8 cellular contexts compared by ENCODE assay signal in the genomic region with DNA sequence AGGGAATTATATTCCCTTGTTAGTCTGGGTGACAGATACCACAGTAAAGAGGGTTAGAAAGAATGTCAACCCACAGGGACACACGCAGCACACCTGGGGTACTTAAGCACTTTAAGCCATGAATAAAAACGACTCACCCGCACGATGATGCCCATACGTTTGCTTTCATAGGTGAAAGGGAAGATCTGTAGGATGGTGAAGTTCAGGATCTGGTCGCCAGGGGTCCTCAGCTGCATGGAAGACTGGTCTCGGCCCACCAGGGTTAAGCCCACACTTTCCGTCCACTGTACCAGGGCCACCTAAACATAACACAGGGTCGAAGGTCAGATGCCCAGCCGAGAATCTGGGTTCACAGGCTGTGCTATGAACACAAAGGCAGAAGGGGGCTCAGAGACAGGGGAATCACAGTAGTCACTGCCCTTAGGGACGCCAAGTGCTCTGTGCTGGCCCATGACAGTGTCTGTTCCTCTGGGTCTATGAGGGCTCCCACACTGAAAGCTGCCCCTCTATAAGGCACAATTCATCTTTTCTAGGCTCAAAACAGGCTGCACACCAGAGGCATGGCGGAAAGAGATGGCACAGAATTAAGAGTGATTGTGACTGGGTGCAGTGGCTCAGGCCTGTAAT.
DNase-seq lines count a peak whose midpoint lies in the region; ATAC-seq and TF ChIP-seq lines count a peak whose summit lies in the region.

No MANE protein-coding gene starts in this region.

- no peaks in the 10 kb centered on the region for H3K36me3 Mint-ChIP-seq in central memory CD8-positive, alpha-beta T cell (ENCODE audit: insufficient read depth)

- peaks cover 5% of the 10 kb centered on the region for H3K36me3 ChIP-seq in WERI-Rb-1

- peak; percentile 52 for DNase-seq in A172 (ENCODE audit: low spot score)
- peak; percentile 33 for DNase-seq in NCI-H146 treated with DMSO at 0.1 percent for 48 hours (lab: John Stamatoyannopoulos, UW; ENCODE audit: unreplicated experiment)
- DNase-seq in WERI-Rb-1 = peak; percentile 71
- DNase-seq in central memory CD8-positive, alpha-beta T cell (ENCODE audit: low spot score in 2 of 2) = peak; percentile 37 to 54
- peak; percentile 59 for DNase-seq in left lobe of liver (ENCODE audit: low spot score)
- peak; percentile 28 to 63 (median 31) for DNase-seq in stimulated activated CD4-positive, alpha-beta T cell treated with anti-CD3 and anti-CD28 coated beads, TNF-alpha, amount 100 ng/mL, for 24 hours (ENCODE audit: low read depth in 3 of 3)

- H3K27ac Mint-ChIP-seq in central memory CD8-positive, alpha-beta T cell (ENCODE audit: low read depth) = no peak overlapping the region

- no peaks in the 10 kb centered on the region for H3K27me3 Mint-ChIP-seq in central memory CD8-positive, alpha-beta T cell

- H3K4me3 ChIP-seq in WERI-Rb-1 (ENCODE audit: low read depth, low read length) = no peak overlapping the region

- no peaks in the 10 kb centered on the region for H3K9me3 Mint-ChIP-seq in central memory CD8-positive, alpha-beta T cell

- H3K27ac ChIP-seq in WERI-Rb-1 = no peak overlapping the region

- H3K4me3 Mint-ChIP-seq in central memory CD8-positive, alpha-beta T cell = no peak overlapping the region

- peaks cover 6% of the 10 kb centered on the region for H3K4me1 Mint-ChIP-seq in central memory CD8-positive, alpha-beta T cell

- H3K9me3 ChIP-seq in WERI-Rb-1 (ENCODE audit: severe bottlenecking) = no peaks in the 10 kb centered on the region

- peak; percentile 89 for TF ChIP-seq CTCF in GM12874 (IDR thresholded peaks at IDR 0.05; ENCODE audit: insufficient read depth, low read depth, low read length)
- TF ChIP-seq CTCF in WERI-Rb-1 (IDR thresholded peaks at IDR 0.05; ENCODE audit: low read depth, low read length) = peak; percentile 90

- no peaks in the 10 kb centered on the region for H3K27me3 ChIP-seq in WERI-Rb-1 (ENCODE audit: insufficient read depth, low read depth, severe bottlenecking)

- no peak for ATAC-seq in central memory CD8-positive, alpha-beta T cell (replicated peaks; ENCODE audit: extremely low read depth, poor library complexity, severe bottlenecking)
- ATAC-seq in left lobe of liver (peak; percentile 90), GM19324 (IDR thresholded peaks at IDR 0.05; ENCODE audit: low FRiP score, unreplicated experiment) (no peak)
